8 cellular contexts compared by ENCODE assay signal in genomic region chr2:127526142-127526939, GRCh38. TPM values are rescaled to one million over a fixed set of nuclear protein-coding genes. Genes with fewer than 3 reads are reported as not detected.
DNase-seq lines count a peak whose midpoint lies in the region; ATAC-seq, FAIRE-seq and TF ChIP-seq lines count a peak whose summit lies in the region.

Gene IWS1 (minus strand): TSS chr2:127526489. CDS start chr2:127526208, 281 bp downstream.

- H3K4me3 ChIP-seq in astrocyte of the cerebellum (ENCODE audit: low read depth, low read length) (peak within 1 kb of the TSS; percentile 68), rectal smooth muscle tissue (ENCODE audit: low read length) (peak within 1 kb of the TSS; percentile 81), aorta (ENCODE audit: low read length in 2 of 2) (peak within 1 kb of the TSS; percentile 38 to 87)

- peak; percentile 82 for ATAC-seq in HG02981 (IDR thresholded peaks at IDR 0.05; ENCODE audit: unreplicated experiment)
- peak; percentile 98 for ATAC-seq in aorta (ENCODE audit: low FRiP score)

- intact Hi-C loops in aorta (cut with DNase I) = loop anchor here (2.0 to 10.0 kb wide), 5 partner anchors 41 to 171 kb away; no protein-coding TSS in a partner anchor

- H3K36me3 ChIP-seq in rectal smooth muscle tissue (ENCODE audit: control insufficient read depth, insufficient read depth, low read length) (peaks cover 2% of the 10 kb centered on the region), aorta (ENCODE audit: control insufficient read depth in 1 of 2, insufficient read depth in 2 of 2, low read length in 1 of 2) (no peaks in the 10 kb centered on the region)

- in situ Hi-C loops in astrocyte of the cerebellum (cut with HindIII; ENCODE audit: low sequenced_read_pairs) = no loop called here

- 0% methylated on average over 66 of the region's 66 CpGs for WGBS in aorta, 2 donors

- H3K9me3 ChIP-seq in aorta (ENCODE audit: control insufficient read depth, low read length) = peaks cover 1% of the 10 kb centered on the region

- H3K27me3 ChIP-seq in rectal smooth muscle tissue (ENCODE audit: control insufficient read depth, insufficient read depth, low read length) (no peaks in the 10 kb centered on the region), aorta (ENCODE audit: control insufficient read depth in 1 of 2, insufficient read depth in 2 of 2, low read length in 1 of 2) (no peaks in the 10 kb centered on the region)

- DNase-seq in GM18507 (ENCODE audit: extremely low spot score, insufficient read length, low read depth) (peak; percentile 93), NCI-H2029 treated with DMSO at 0.1 percent for 48 hours (lab: John Stamatoyannopoulos, UW) (peak; percentile 94), T-helper 9 cell (peak; percentile 87), astrocyte of the cerebellum (ENCODE audit: low read depth) (peak; percentile 94), hepatic stellate cell (ENCODE audit: low spot score) (peak; percentile 96), aorta (peak; percentile 98)

- peak; percentile 13 for TF ChIP-seq CTCF in astrocyte of the cerebellum (IDR thresholded peaks at IDR 0.05; ENCODE audit: low read depth, low read length, missing control alignments)

- FAIRE-seq in GM18507 (lab: Jason Lieb, UNC) = peak; percentile 87

- H3K27ac ChIP-seq in rectal smooth muscle tissue (ENCODE audit: low read depth, low read length) (peak within 1 kb of the TSS; percentile 95), aorta (ENCODE audit: low read depth in 1 of 2, low read length in 2 of 2) (peak within 1 kb of the TSS; percentile 45 to 49)

- peaks cover 3% of the 10 kb centered on the region for H3K4me1 ChIP-seq in rectal smooth muscle tissue (ENCODE audit: control insufficient read depth, insufficient read depth, low read length)
- no peaks in the 10 kb centered on the region for H3K4me1 ChIP-seq in aorta (ENCODE audit: control insufficient read depth in 1 of 2, insufficient read depth in 2 of 2, low read length in 2 of 2)

- H3K9ac ChIP-seq in rectal smooth muscle tissue (ENCODE audit: low read length) = peak within 1 kb of the TSS; percentile 89

RNA-seq across cellular contexts. Expression of gene IWS1, which starts in this region (rescaled TPM):
- total RNA-seq in aorta = 10 to 100 TPM; 37.1 to 40.2 TPM
- 10 to 100 TPM; 14.0 to 27.6 TPM for polyA plus RNA-seq in aorta

Comparison
In these comparisons a context has a peak if more than half of its experiments do, and no peak if none do; other contexts are left out.
1. Peak in every context shown above with its lines: DNase-seq, ATAC-seq, H3K4me3 ChIP-seq and H3K27ac ChIP-seq.